Comparison of ENCODE assay signal across 8 cellular contexts in genomic region chr15:88913850-88914169, GRCh38. TPM values are rescaled to one million over a fixed set of nuclear protein-coding genes. Genes with fewer than 3 reads are reported as not detected.
DNase-seq lines count a peak whose midpoint lies in the region; ATAC-seq and TF ChIP-seq lines count a peak whose summit lies in the region.

No MANE protein-coding gene starts in this region.

- H3K4me3 ChIP-seq in GM23248 (peak overlapping the region; percentile 91), retinal pigment epithelial cell (ENCODE audit: low read length) (peak overlapping the region; percentile 88)

- peaks cover 4% of the 10 kb centered on the region; the same call in 1 of the 2 replicates for H3K36me3 ChIP-seq in GM23248 (ENCODE audit: low read depth)

- 62 to 74% methylated on average over 4 of the region's 4 CpGs for WGBS in GM23248 (ENCODE audit: low coverage in 1 of 2, low lambda C conversion rate in 2 of 2, missing lambda C conversion rate in 2 of 2), 2 experiments

- CTCF ChIA-PET in RWPE1 (lab: Yijun Ruan, JAX) = interaction anchor here (0.6 kb wide), 1 partner anchor 1372 kb away, joined by 3 read pairs; no protein-coding TSS in a partner anchor

- DNase-seq in GM23248 = no peak
- no peak for DNase-seq in RWPE1 (ENCODE audit: low spot score)
- DNase-seq in epithelial cell of prostate (ENCODE audit: low read depth, low spot score) = no peak
- no peak for DNase-seq in retinal pigment epithelial cell (ENCODE audit: low read depth)
- DNase-seq in COLO668 (lab: John Stamatoyannopoulos, UW; ENCODE audit: unreplicated experiment) = no peak
- no peak for DNase-seq in NCI-H1436 treated with DMSO at 0.1 percent for 48 hours (lab: John Stamatoyannopoulos, UW)
- no peak for DNase-seq in stimulated activated CD4-positive, alpha-beta T cell treated with anti-CD3 and anti-CD28 coated beads, Interleukin-4, amount 100 ng/mL, for 1 hour

- H3K79me2 ChIP-seq in GM23248 (ENCODE audit: insufficient read depth) = peaks cover 19% of the 10 kb centered on the region

- H3K9me2 ChIP-seq in GM23248 (ENCODE audit: insufficient read depth) = no peaks in the 10 kb centered on the region

- TF ChIP-seq CTCF in RWPE1 (conservative IDR thresholded peaks at IDR 0.05; ENCODE audit: low read depth) (no peak), retinal pigment epithelial cell (conservative IDR thresholded peaks at IDR 0.05; ENCODE audit: low read depth, low read length) (no peak)

- peak overlapping the region; percentile 95 for H3K4me2 ChIP-seq in GM23248 (ENCODE audit: unreplicated experiment)

- H3K27ac ChIP-seq in GM23248 = peak overlapping the region; percentile 62; the same call in 1 of the 2 replicates
- peak overlapping the region; percentile 99 for H3K27ac ChIP-seq in RWPE1
- peak overlapping the region; percentile 89 for H3K27ac ChIP-seq in epithelial cell of prostate

- peak overlapping the region; percentile 84 for H2AFZ ChIP-seq in GM23248

- H3F3A ChIP-seq in GM23248 (ENCODE audit: insufficient read depth) = peaks cover 7% of the 10 kb centered on the region; the same call in 1 of the 2 replicates

- POLR2A ChIA-PET in RWPE1 (lab: Yijun Ruan, JAX; ENCODE audit: low non-redundant PET) = no interaction called here

- no peaks in the 10 kb centered on the region for H3K27me3 ChIP-seq in GM23248 (replicated peaks; ENCODE audit: insufficient read depth)

- H4K20me1 ChIP-seq in GM23248 (ENCODE audit: insufficient read depth) = no peaks in the 10 kb centered on the region

- in situ Hi-C loops in GM23248 (cut with MboI) = no loop called here

- ATAC-seq in GM18858 (IDR thresholded peaks at IDR 0.05; ENCODE audit: unreplicated experiment) = no peak

- peaks cover 23% of the 10 kb centered on the region for H3K4me1 ChIP-seq in GM23248 (ENCODE audit: insufficient read depth)

- no peaks in the 10 kb centered on the region for H3K9me3 ChIP-seq in GM23248 (ENCODE audit: low read depth)

- H3K9ac ChIP-seq in GM23248 = peak overlapping the region; percentile 90

RNA-seq across cellular contexts. Expression of gene MFGE8, which starts 0.6 kb away (rescaled TPM):
- total RNA-seq in GM23248 (2014; rRNA removed; shearing (Covaris generic)) = 334 and 355 TPM in 2 replicates
- 411 and 437 TPM in 2 replicates for polyA plus RNA-seq in GM23248 (2016; fragmentation: Nextera tagmentation; extraction: Ambion mirVana)

RNA-seq across cellular contexts. Expression of gene HAPLN3, which starts 18.5 kb away (rescaled TPM):
- total RNA-seq in GM23248 (2014; rRNA removed; shearing (Covaris generic)) = 2.9 and 6.7 TPM in 2 replicates
- 3.3 and 4.5 TPM in 2 replicates for polyA plus RNA-seq in GM23248 (2016; fragmentation: Nextera tagmentation; extraction: Ambion mirVana)
